12 cellular contexts compared by ENCODE assay signal in the genomic region with DNA sequence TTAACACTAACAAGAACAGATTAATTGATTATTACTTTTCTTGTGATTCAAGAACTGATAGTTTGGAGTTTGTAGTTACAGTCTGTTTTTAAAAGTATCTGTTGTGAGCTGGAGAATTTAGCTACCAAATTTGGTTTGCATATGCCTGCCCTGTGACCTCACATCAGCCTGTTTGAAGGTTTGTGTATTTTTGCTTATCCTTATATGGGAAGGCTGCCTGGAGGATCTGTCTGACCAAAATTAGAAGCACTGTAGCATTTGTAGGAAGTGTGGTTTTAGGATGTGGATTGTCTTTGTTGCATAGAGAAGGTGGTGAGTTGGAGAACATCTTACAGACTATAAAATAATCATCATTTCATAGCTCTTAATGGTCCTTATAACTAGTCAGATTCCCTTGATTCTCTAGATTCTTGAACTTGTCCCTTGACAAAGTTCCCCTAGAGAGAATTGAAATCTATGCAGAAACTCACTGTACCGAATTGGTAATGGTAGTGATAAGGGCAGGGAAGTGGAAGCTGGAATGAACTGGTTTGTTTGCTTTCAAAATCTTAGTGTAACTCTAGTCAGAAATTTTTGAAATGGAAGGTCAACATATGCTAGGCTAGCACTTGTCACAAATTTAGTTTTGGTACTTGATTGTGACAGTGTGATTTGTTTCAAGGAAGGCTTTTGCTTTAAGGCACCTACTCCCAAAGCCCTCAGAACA. TPM values are rescaled to one million over a fixed set of nuclear protein-coding genes. Genes with fewer than 3 reads are reported as not detected.
DNase-seq lines count a peak whose midpoint lies in the region; ATAC-seq and TF ChIP-seq lines count a peak whose summit lies in the region.
"Had no signal": no experiment of that assay in that cellular context is flagged by ENCODE, and none has a peak within 500 bp of the region (broad histone marks: within the 10 kb centered on the region; RNA-seq: fewer than 3 reads in every experiment).

No MANE protein-coding gene starts in this region.

- H3K4me1 ChIP-seq in fibroblast of lung (ENCODE audit: control insufficient read depth, extremely low read depth, insufficient read depth, low read length) = peaks cover 3% of the 10 kb centered on the region
- H3K4me1 ChIP-seq: Peyer's patch had no signal

- H3K9me3 ChIP-seq in fibroblast of lung (ENCODE audit: control insufficient read depth, insufficient read depth, low read depth, low read length) = no peaks in the 10 kb centered on the region
- H3K9me3 ChIP-seq: Peyer's patch had no signal

- H3K27me3 Mint-ChIP-seq in nephron progenitor cell (ENCODE audit: low read depth, poor library complexity) (no peaks in the 10 kb centered on the region), progenitor cell of endocrine pancreas (no peaks in the 10 kb centered on the region)

- DNase-seq in AG10803 (ENCODE audit: low read depth) (peak; percentile 31), OCI-M1 (lab: John Stamatoyannopoulos, UW) (peak; percentile 57), fibroblast of lung (ENCODE audit: low read depth in 2 of 2) (peak; percentile 69 to 82), nephron progenitor cell (no peak), 8988T (no peak), progenitor cell of endocrine pancreas (ENCODE audit: low spot score, unreplicated experiment) (no peak), midbrain (lab: John Stamatoyannopoulos, UW) (no peak)
- DNase-seq: activated gamma-delta T cell; effector CD4-positive, alpha-beta T cell; NCI-H2081 treated with DMSO at 0.1 percent for 48 hours; Peyer's patch had no signal

- H3K4me3 Mint-ChIP-seq in nephron progenitor cell (no peak overlapping the region), progenitor cell of endocrine pancreas (ENCODE audit: low read depth) (no peak overlapping the region)

- H3K79me2 ChIP-seq in fibroblast of lung (ENCODE audit: control insufficient read depth, insufficient read depth, low read length) = no peaks in the 10 kb centered on the region

- H3K9ac ChIP-seq in fibroblast of lung (ENCODE audit: insufficient read depth, low read length) = no peak overlapping the region

- H3K27ac Mint-ChIP-seq in nephron progenitor cell (peak overlapping the region; percentile 2), progenitor cell of endocrine pancreas (no peak overlapping the region)

- H3K4me3 ChIP-seq in AG10803 (ENCODE audit: low read length) (no peak overlapping the region), fibroblast of lung (replicated peaks in 1 of 4; ENCODE audit: control extremely low read depth in 1 of 4, insufficient read depth in 1 of 4, low read depth in 3 of 4, low read length in 4 of 4) (peak overlapping the region in 2 of 4 experiments; percentile 4 to 11)
- H3K4me3 ChIP-seq: Peyer's patch had no signal

- no peak overlapping the region for H2AFZ ChIP-seq in fibroblast of lung (ENCODE audit: low read length)

- H4K20me1 ChIP-seq in fibroblast of lung (ENCODE audit: control insufficient read depth, extremely low read depth, insufficient read depth, low read length) = no peaks in the 10 kb centered on the region

- H3K36me3 ChIP-seq in fibroblast of lung (ENCODE audit: control insufficient read depth, insufficient read depth, low read length) = no peaks in the 10 kb centered on the region
- H3K36me3 ChIP-seq: Peyer's patch had no signal

- TF ChIP-seq CTCF in AG10803 (conservative IDR thresholded peaks at IDR 0.05; ENCODE audit: low read length) (no peak), fibroblast of lung (conservative IDR thresholded peaks at IDR 0.05 in 1 of 2, IDR thresholded peaks at IDR 0.05 in 1 of 2; ENCODE audit: low read depth in 1 of 2, low read length in 2 of 2) (no peak), nephron progenitor cell (IDR thresholded peaks at IDR 0.05) (no peak), progenitor cell of endocrine pancreas (IDR thresholded peaks at IDR 0.05; ENCODE audit: unreplicated experiment) (no peak)

- H3K36me3 Mint-ChIP-seq in nephron progenitor cell (ENCODE audit: low read depth) (no peaks in the 10 kb centered on the region), progenitor cell of endocrine pancreas (ENCODE audit: insufficient read depth) (no peaks in the 10 kb centered on the region)

- H3K4me2 ChIP-seq in fibroblast of lung (ENCODE audit: extremely low read depth, insufficient read depth, low read length) = peak overlapping the region; percentile 51

- H3K4me1 Mint-ChIP-seq in nephron progenitor cell = peaks cover 5% of the 10 kb centered on the region
- H3K4me1 Mint-ChIP-seq in progenitor cell of endocrine pancreas (ENCODE audit: low read depth) = peaks cover 39% of the 10 kb centered on the region

- ATAC-seq in HG03378 (IDR thresholded peaks at IDR 0.05; ENCODE audit: unreplicated experiment) = no peak

- H3K9me3 Mint-ChIP-seq in nephron progenitor cell (peaks cover 11% of the 10 kb centered on the region), progenitor cell of endocrine pancreas (ENCODE audit: low read depth) (no peaks in the 10 kb centered on the region)

- no peaks in the 10 kb centered on the region for H3K27me3 ChIP-seq in fibroblast of lung (ENCODE audit: control insufficient read depth, insufficient read depth, low read length)
- H3K27me3 ChIP-seq: Peyer's patch had no signal

- H3K27ac ChIP-seq in fibroblast of lung (ENCODE audit: insufficient read depth, low read length) = peak overlapping the region; percentile 31

RNA-seq across cellular contexts. Expression of gene SH3BGRL, which starts 57.3 kb away (rescaled TPM):
- total RNA-seq in fibroblast of lung = 41.6 and 47.8 TPM in 2 replicates
- 119 and 258 TPM in 2 replicates for polyA plus RNA-seq in fibroblast of lung
- 55.7 and 138 TPM in 2 replicates for polyA plus RNA-seq in fibroblast of lung (2012)
- 3.8 TPM in 2 replicates for polyA minus RNA-seq in fibroblast of lung (ENCODE audit: low replicate concordance)
- total RNA-seq in progenitor cell of endocrine pancreas = 93.1 and 105 TPM in 2 replicates

RNA-seq across cellular contexts. Expression of gene HMGN5, which starts 57.4 kb away (rescaled TPM):
- total RNA-seq in fibroblast of lung = 1.5 and 1.7 TPM in 2 replicates
- polyA plus RNA-seq in fibroblast of lung = 2.9 and 4.4 TPM in 2 replicates
- polyA plus RNA-seq in fibroblast of lung (2012) = 3.6 and 5.2 TPM in 2 replicates
- polyA minus RNA-seq in fibroblast of lung (ENCODE audit: low replicate concordance) = not detected in 2 replicates
- total RNA-seq in progenitor cell of endocrine pancreas = 7.9 and 10.0 TPM in 2 replicates

Comparison
In these comparisons a context has a peak if more than half of its experiments do, and no peak if none do; other contexts are left out.
1. DNase-seq: peak in AG10803 (single experiment), OCI-M1 (single experiment) and fibroblast of lung (2 of 2); none in nephron progenitor cell (single experiment), 8988T (single experiment), progenitor cell of endocrine pancreas (single experiment) and midbrain (single experiment).